Comparison of ENCODE assay signal across 7 cellular contexts in the genomic region with DNA sequence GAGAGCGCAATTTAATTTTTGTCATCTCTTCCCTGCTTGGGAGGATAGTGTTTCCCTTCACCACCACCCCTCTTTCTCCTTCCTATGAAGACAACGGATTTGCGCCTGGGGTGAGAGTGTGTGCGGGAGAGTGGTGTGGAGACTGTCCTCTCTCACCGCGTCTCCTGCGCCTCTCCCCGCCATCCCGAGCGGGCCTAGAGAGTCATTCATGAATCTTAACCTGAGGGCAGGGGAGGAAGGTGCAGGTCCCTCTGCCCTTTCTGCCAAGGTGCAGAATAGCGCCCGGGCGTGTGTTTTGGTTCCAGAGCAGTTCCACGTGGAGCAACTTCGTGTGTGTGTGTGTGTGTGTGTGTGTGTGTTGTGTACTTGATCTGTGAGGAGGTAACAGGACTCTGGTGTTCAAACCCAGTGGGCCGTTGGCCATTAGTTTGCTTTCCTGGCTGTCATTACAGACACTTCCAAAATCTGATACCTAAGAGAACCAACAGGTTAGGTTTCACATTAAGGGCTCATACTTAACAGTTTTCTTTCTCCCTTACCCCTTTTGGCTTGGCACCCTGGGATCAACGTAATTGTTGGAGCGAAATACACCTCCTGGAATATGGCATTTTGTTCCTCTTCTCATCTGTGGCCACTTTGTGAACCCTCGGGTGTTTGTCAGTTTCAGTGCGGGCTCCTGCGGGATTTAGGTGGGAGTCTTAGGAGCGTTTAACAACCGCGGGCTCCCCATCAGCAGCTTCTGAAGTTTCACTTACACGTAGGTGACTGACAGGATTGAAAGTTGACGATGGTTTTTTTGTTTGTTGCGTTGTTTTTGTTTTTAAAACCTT.
DNase-seq lines count a peak whose midpoint lies in the region; ATAC-seq and TF ChIP-seq lines count a peak whose summit lies in the region.

No MANE protein-coding gene starts in this region.

- peaks cover 63% of the 10 kb centered on the region for H3K27me3 ChIP-seq in WERI-Rb-1 (ENCODE audit: insufficient read depth, low read depth, severe bottlenecking)
- H3K27me3 ChIP-seq in stomach smooth muscle (ENCODE audit: control insufficient read depth in 1 of 2, insufficient read depth in 2 of 2, low read length in 2 of 2) = peaks cover 19 to 43% of the 10 kb centered on the region in 2 donors

- H3K4me1 ChIP-seq in stomach smooth muscle (ENCODE audit: control insufficient read depth, insufficient read depth, low read length) = peaks cover 10% of the 10 kb centered on the region

- H3K4me3 ChIP-seq in WERI-Rb-1 (ENCODE audit: low read depth, low read length) (peak overlapping the region; percentile 47; the same call in 1 of the 2 replicates), iPS-18c (ENCODE audit: insufficient read depth, low read depth, low read length) (peak overlapping the region; percentile 68), stomach smooth muscle (ENCODE audit: low read length in 2 of 2) (peak overlapping the region; percentile 72 to 73)

- no peak for ATAC-seq in GM21576 (IDR thresholded peaks at IDR 0.05; ENCODE audit: unreplicated experiment)

- DNase-seq in HuH-7.5 (ENCODE audit: low spot score) (peak; percentile 25), WERI-Rb-1 (no peak), NCI-H510A (lab: John Stamatoyannopoulos, UW) (no peak), HUDEP-2 (lab: John Stamatoyannopoulos, UW; ENCODE audit: unreplicated experiment in 76 of 76) (no peak)

- H3K9me3 ChIP-seq in WERI-Rb-1 (ENCODE audit: severe bottlenecking) (no peaks in the 10 kb centered on the region), iPS-18c (ENCODE audit: control insufficient read depth, insufficient read depth, low read length) (no peaks in the 10 kb centered on the region), stomach smooth muscle (ENCODE audit: control insufficient read depth in 2 of 2, low read length in 2 of 2) (no peaks in the 10 kb centered on the region)

- no peak for TF ChIP-seq CTCF in WERI-Rb-1 (IDR thresholded peaks at IDR 0.05; ENCODE audit: low read depth, low read length)

- no peaks in the 10 kb centered on the region for H3K36me3 ChIP-seq in WERI-Rb-1
- H3K36me3 ChIP-seq in stomach smooth muscle (ENCODE audit: control insufficient read depth in 2 of 2, insufficient read depth in 2 of 2, low read length in 2 of 2) = no peaks in the 10 kb centered on the region

- no peak overlapping the region for H3K9ac ChIP-seq in stomach smooth muscle (ENCODE audit: low read length in 2 of 2)

- H3K27ac ChIP-seq in WERI-Rb-1 = no peak overlapping the region
- H3K27ac ChIP-seq in stomach smooth muscle (ENCODE audit: low read length) = no peak overlapping the region
